26 cellular contexts compared by ENCODE assay signal in the genomic region with DNA sequence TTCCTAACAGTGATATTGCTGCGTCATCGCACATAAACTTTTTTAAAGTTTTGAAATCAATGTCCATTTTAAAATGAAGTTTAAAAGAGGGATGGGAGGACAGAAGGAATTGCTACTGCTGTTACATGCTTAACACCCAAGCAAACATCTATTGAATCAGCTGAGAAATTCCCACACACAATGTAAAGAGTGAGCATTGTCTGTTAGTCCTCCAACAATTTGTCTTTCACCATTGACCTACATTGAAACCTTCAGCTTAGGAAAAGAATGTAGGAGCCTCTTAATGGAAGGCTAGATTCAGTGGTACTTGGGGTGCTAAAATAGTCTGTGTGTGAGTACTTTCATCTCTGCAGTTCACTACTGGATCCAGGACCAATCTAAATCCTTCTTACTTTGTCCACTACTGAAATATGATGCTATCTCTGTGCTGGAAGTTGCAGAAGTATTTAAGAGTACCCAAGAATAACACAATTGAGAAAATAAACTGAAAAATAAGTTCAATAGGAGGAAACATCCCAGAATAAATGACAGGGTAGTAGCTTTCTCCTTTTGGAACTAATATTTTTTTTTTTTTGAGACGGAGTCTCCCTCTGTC. TPM values are rescaled to one million over a fixed set of nuclear protein-coding genes. Genes with fewer than 3 reads are reported as not detected.
"Had no signal": no experiment of that assay in that cellular context is flagged by ENCODE, and none has a peak within 500 bp of the region (broad histone marks: within the 10 kb centered on the region; RNA-seq: fewer than 3 reads in every experiment).

No MANE protein-coding gene starts in this region.

- H3K9ac ChIP-seq: neural progenitor cell had no signal

- H3K27me3 ChIP-seq: neural progenitor cell, ovary, upper lobe of left lung, uterus had no signal

- H3K4me2 ChIP-seq: neural progenitor cell had no signal

- H3K4me3 ChIP-seq: esophagus squamous epithelium, heart left ventricle, left ventricle myocardium inferior, lower lobe of right lung, neural progenitor cell, ovary, spleen, tibial artery, upper lobe of left lung, uterus had no signal

- H3K36me3 ChIP-seq: esophagus squamous epithelium, heart left ventricle, left ventricle myocardium inferior, lower lobe of right lung, neural progenitor cell, ovary, spleen, tibial artery, upper lobe of left lung, uterus had no signal

- H3K27ac ChIP-seq: esophagus squamous epithelium, heart left ventricle, left ventricle myocardium inferior, lower lobe of right lung, neural progenitor cell, ovary, spleen, tibial artery, upper lobe of left lung, uterus had no signal

- FAIRE-seq: frontal cortex, keratinocyte had no signal

- DNase-seq: effector memory CD8-positive, alpha-beta T cell; esophagus squamous epithelium; heart left ventricle; hypothalamus; left ventricle myocardium inferior; lower lobe of right lung; midbrain; nucleus accumbens; ovary; right cardiac atrium; spleen; stimulated activated CD4-positive, alpha-beta T cell treated with anti-CD3 and anti-CD28 coated beads, Interleukin-15, amount 100 ng/mL, for 24 hours; stimulated activated CD4-positive, alpha-beta T cell treated with anti-CD3 and anti-CD28 coated beads, Interleukin-1b, Interleukin-23, amount 100 ng/mL, for 48 hours; stimulated activated CD4-positive, alpha-beta T cell treated with anti-CD3 and anti-CD28 coated beads, Interleukin-4, amount 100 ng/mL, for 24 hours; tibial artery; upper lobe of left lung; uterus had no signal

- H3K9me3 ChIP-seq: esophagus squamous epithelium, heart left ventricle, left ventricle myocardium inferior, lower lobe of right lung, ovary, spleen, tibial artery, upper lobe of left lung, uterus had no signal

- H3K4me1 ChIP-seq: heart left ventricle, left ventricle myocardium inferior, lower lobe of right lung, neural progenitor cell, spleen, tibial artery, upper lobe of left lung, uterus had no signal

- ATAC-seq: effector memory CD8-positive, alpha-beta T cell; heart left ventricle; lower lobe of right lung; natural killer cell treated with Interleukin-12 subunit alpha and Interleukin-12 subunit beta and Interleukin-15 and Interleukin-18, amount 100 ng/mL, for 72 hours; right cardiac atrium; stimulated activated memory B cell treated with anti-CD40 and anti-IgM and Interleukin-4, amounts not matched to agents 10 μg/mL and 1 μg/mL and 100 μg/mL, for 72 hours had no signal

- H2AFZ ChIP-seq: neural progenitor cell had no signal

RNA-seq across cellular contexts. Expression of gene FGF8, which starts 57.1 kb away (rescaled TPM):
- total RNA-seq: epithelial cell of proximal tubule; esophagus squamous epithelium; frontal cortex; glomerular endothelial cell; heart left ventricle; left ventricle myocardium inferior; lower lobe of right lung; natural killer cell treated with Interleukin-12 subunit alpha and Interleukin-12 subunit beta and Interleukin-15 and Interleukin-18, amount 100 ng/mL, for 72 hours; ovary; posterior vena cava; right cardiac atrium; spleen; temporal lobe; uterus had no signal
- polyA plus RNA-seq: heart left ventricle, keratinocyte, ovary, right cardiac atrium had no signal
